1 cellular context compared by ENCODE assay signal in genomic region chr19:8342684-8343482, GRCh38.
A peak's percentile ranks its signal among the peaks of the same experiment; 100 is the strongest.
TF ChIP-seq lines count a peak whose summit lies in the region.

KANK3 (minus strand) TSS chr19:8343262; CDS start chr19:8337828, 5,434 bp downstream.

TF ChIP-seq in K562, 482 proteins besides CTCF, POLR2A, EP300 and RAD21 (continued from another document and continues in another):
- TF ChIP-seq ZNF764 (CRISPR knock-in tag; IDR thresholded peaks at IDR 0.05; ENCODE audit: low read depth) = no peak
- TF ChIP-seq, protein P1, sequence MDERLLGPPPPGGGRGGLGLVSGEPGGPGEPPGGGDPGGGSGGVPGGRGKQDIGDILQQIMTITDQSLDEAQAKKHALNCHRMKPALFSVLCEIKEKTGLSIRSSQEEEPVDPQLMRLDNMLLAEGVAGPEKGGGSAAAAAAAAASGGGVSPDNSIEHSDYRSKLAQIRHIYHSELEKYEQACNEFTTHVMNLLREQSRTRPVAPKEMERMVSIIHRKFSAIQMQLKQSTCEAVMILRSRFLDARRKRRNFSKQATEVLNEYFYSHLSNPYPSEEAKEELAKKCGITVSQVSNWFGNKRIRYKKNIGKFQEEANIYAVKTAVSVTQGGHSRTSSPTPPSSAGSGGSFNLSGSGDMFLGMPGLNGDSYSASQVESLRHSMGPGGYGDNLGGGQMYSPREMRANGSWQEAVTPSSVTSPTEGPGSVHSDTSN (CRISPR knock-in tag; IDR thresholded peaks at IDR 0.05; ENCODE audit: low read depth) = peak; percentile 91
- TF ChIP-seq, protein P1 (tag; conservative IDR thresholded peaks at IDR 0.05; ENCODE audit: low read depth) = peak; percentile 97
- no peak for TF ChIP-seq ILF3 (IDR thresholded peaks at IDR 0.05; ENCODE audit: borderline replicate concordance)
- TF ChIP-seq ARID2 (IDR thresholded peaks at IDR 0.05) = no peak
- peak; percentile 81 for TF ChIP-seq CHD2 (IDR thresholded peaks at IDR 0.05; ENCODE audit: low read depth, low read length)
- peak; percentile 86 to 99 for TF ChIP-seq TEAD1 (CRISPR knock-in tag; IDR thresholded peaks at IDR 0.05)
- TF ChIP-seq ZBTB26 (CRISPR knock-in tag; IDR thresholded peaks at IDR 0.05) = no peak
- TF ChIP-seq MTA3 (IDR thresholded peaks at IDR 0.05; ENCODE audit: borderline replicate concordance) = peak; percentile 44; the same call in 1 of the 2 replicates
- TF ChIP-seq, protein P2, sequence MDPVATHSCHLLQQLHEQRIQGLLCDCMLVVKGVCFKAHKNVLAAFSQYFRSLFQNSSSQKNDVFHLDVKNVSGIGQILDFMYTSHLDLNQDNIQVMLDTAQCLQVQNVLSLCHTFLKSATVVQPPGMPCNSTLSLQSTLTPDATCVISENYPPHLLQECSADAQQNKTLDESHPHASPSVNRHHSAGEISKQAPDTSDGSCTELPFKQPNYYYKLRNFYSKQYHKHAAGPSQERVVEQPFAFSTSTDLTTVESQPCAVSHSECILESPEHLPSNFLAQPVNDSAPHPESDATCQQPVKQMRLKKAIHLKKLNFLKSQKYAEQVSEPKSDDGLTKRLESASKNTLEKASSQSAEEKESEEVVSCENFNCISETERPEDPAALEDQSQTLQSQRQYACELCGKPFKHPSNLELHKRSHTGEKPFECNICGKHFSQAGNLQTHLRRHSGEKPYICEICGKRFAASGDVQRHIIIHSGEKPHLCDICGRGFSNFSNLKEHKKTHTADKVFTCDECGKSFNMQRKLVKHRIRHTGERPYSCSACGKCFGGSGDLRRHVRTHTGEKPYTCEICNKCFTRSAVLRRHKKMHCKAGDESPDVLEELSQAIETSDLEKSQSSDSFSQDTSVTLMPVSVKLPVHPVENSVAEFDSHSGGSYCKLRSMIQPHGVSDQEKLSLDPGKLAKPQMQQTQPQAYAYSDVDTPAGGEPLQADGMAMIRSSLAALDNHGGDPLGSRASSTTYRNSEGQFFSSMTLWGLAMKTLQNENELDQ (CRISPR knock-in tag; IDR thresholded peaks at IDR 0.05; ENCODE audit: borderline replicate concordance) = no peak
- TF ChIP-seq ATF1 (CRISPR knock-in tag; IDR thresholded peaks at IDR 0.05) = no peak
- TF ChIP-seq ATF1 (tag; IDR thresholded peaks at IDR 0.05) = peak; percentile 70
- peak; percentile 66 for TF ChIP-seq CXXC5 (CRISPR knock-in tag; IDR thresholded peaks at IDR 0.05)
- TF ChIP-seq FOS (IDR thresholded peaks at IDR 0.05; ENCODE audit: extremely low read depth, insufficient read length) = peak; percentile 96
- no peak for TF ChIP-seq KDM1A (IDR thresholded peaks at IDR 0.05)
- TF ChIP-seq ASH1L (IDR thresholded peaks at IDR 0.05; ENCODE audit: borderline replicate concordance, low read depth, partially characterized antibody) = peak; percentile 87
- TF ChIP-seq, protein P3, sequence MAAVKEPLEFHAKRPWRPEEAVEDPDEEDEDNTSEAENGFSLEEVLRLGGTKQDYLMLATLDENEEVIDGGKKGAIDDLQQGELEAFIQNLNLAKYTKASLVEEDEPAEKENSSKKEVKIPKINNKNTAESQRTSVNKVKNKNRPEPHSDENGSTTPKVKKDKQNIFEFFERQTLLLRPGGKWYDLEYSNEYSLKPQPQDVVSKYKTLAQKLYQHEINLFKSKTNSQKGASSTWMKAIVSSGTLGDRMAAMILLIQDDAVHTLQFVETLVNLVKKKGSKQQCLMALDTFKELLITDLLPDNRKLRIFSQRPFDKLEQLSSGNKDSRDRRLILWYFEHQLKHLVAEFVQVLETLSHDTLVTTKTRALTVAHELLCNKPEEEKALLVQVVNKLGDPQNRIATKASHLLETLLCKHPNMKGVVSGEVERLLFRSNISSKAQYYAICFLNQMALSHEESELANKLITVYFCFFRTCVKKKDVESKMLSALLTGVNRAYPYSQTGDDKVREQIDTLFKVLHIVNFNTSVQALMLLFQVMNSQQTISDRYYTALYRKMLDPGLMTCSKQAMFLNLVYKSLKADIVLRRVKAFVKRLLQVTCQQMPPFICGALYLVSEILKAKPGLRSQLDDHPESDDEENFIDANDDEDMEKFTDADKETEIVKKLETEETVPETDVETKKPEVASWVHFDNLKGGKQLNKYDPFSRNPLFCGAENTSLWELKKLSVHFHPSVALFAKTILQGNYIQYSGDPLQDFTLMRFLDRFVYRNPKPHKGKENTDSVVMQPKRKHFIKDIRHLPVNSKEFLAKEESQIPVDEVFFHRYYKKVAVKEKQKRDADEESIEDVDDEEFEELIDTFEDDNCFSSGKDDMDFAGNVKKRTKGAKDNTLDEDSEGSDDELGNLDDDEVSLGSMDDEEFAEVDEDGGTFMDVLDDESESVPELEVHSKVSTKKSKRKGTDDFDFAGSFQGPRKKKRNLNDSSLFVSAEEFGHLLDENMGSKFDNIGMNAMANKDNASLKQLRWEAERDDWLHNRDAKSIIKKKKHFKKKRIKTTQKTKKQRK (IDR thresholded peaks at IDR 0.05; ENCODE audit: borderline replicate concordance, low read depth, low read length) = peak; percentile 52; the same call in 1 of the 2 replicates
- TF ChIP-seq ZFPM2 (CRISPR knock-in tag; IDR thresholded peaks at IDR 0.05) = no peak
- no peak for TF ChIP-seq CREB1 (IDR thresholded peaks at IDR 0.05)
- peak; percentile 58; the same call in 1 of the 2 replicates for TF ChIP-seq CREB1 (CRISPR knock-in tag; IDR thresholded peaks at IDR 0.05)
- TF ChIP-seq, protein P4, sequence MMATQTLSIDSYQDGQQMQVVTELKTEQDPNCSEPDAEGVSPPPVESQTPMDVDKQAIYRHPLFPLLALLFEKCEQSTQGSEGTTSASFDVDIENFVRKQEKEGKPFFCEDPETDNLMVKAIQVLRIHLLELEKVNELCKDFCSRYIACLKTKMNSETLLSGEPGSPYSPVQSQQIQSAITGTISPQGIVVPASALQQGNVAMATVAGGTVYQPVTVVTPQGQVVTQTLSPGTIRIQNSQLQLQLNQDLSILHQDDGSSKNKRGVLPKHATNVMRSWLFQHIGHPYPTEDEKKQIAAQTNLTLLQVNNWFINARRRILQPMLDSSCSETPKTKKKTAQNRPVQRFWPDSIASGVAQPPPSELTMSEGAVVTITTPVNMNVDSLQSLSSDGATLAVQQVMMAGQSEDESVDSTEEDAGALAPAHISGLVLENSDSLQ (IDR thresholded peaks at IDR 0.05) = peak; percentile 100
- TF ChIP-seq RBM25 (IDR thresholded peaks at IDR 0.05; ENCODE audit: low read depth, low read length, severe bottlenecking) = peak; percentile 99
- TF ChIP-seq U2AF1 (optimal IDR thresholded peaks at IDR 0.05; ENCODE audit: low read depth, low read length) = no peak
- TF ChIP-seq, protein P5, sequence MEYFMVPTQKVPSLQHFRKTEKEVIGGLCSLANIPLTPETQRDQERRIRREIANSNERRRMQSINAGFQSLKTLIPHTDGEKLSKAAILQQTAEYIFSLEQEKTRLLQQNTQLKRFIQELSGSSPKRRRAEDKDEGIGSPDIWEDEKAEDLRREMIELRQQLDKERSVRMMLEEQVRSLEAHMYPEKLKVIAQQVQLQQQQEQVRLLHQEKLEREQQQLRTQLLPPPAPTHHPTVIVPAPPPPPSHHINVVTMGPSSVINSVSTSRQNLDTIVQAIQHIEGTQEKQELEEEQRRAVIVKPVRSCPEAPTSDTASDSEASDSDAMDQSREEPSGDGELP (CRISPR knock-in tag; IDR thresholded peaks at IDR 0.05; ENCODE audit: borderline replicate concordance) = peak; percentile 65; the same call in 1 of the 2 replicates
- TF ChIP-seq, protein P6, sequence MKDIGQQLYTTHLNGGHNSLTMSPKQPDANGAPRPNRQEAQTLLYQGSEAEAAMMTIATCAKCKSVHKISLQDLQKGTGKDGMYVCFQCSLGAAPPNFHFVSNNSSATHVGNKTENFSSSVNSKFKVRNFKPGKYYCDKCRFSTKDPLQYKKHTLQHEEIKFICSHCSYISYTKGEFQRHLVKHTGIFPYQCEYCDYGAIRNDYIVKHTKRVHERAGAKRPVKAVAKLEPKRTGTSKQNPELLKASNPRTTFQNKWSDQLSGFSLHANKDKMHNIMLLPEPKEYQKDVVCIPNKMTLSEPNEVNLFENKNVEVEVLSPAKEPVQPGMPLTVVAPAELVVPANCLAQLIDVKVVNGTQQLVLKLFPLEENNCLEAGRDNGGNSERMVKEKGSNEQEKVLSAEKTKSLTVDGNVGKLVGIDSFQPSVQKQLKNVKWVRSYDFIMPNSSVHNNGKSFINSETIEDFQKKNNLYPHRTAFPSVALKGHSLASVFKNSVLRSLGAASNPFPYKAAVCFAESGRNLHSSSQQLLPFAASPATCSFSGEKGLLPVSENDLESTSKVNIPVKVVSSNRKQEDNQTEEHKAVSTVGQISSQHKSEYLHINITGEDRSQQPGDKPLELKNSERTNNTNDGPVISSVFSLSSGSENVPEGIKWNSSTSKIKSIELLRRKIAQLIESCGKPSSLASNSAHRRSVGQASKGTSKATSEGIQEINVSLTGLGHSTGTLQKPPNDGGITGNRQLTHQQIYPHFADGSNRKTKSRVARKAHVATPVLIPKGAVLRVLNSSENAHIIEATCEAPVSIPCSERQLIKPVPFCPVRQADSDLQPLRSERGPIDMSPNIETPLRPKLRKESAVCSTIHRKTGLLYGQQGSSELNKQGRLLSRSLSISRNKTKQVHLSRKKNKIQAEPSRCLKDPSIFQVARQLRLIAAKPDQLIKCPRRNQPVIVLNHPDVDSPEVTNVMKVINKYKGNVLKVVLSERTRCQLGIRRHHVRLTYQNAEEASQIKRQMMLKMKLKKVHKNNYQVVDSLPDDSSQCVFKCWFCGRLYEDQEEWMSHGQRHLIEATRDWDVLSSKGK (CRISPR knock-in tag; IDR thresholded peaks at IDR 0.05) = no peak
- TF ChIP-seq CHD4 (IDR thresholded peaks at IDR 0.05; ENCODE audit: insufficient read depth, insufficient replicate concordance, low read depth, low read length, poor library complexity, severe bottlenecking) = no peak
- TF ChIP-seq ELF1 (tag; IDR thresholded peaks at IDR 0.05) = no peak
- TF ChIP-seq MAZ (CRISPR knock-in tag; conservative IDR thresholded peaks at IDR 0.05 in 1 of 2, IDR thresholded peaks at IDR 0.05 in 1 of 2) = peak in 1 of 2 experiments; percentile 58; a peak in 2 of 4 replicates
- peak; percentile 97 for TF ChIP-seq MBD2 (IDR thresholded peaks at IDR 0.05; ENCODE audit: borderline replicate concordance, low read depth)
- TF ChIP-seq TRIM24 (IDR thresholded peaks at IDR 0.05) = 0 out of 4 replicates have a peak, but pooled peaks of 1 of the 2 experiments have one; percentile 49
- TF ChIP-seq NFIC (IDR thresholded peaks at IDR 0.05) = peak; percentile 80
- TF ChIP-seq ZNF41 (CRISPR knock-in tag; conservative IDR thresholded peaks at IDR 0.05) = no peak
- TF ChIP-seq BRCA1 (IDR thresholded peaks at IDR 0.05) = no peak
- TF ChIP-seq BRCA1 (CRISPR knock-in tag; IDR thresholded peaks at IDR 0.05) = no peak
- TF ChIP-seq EGR1 (conservative IDR thresholded peaks at IDR 0.05) = peak; percentile 72
- no peak for TF ChIP-seq PCBP1 (IDR thresholded peaks at IDR 0.05; ENCODE audit: low read depth, low read length, poor library complexity, severe bottlenecking)
- no peak for TF ChIP-seq TRIM28 (IDR thresholded peaks at IDR 0.05)
- TF ChIP-seq MYC (IDR thresholded peaks at IDR 0.05; ENCODE audit: low read depth, low read length) = no peak
- TF ChIP-seq MYC (CRISPR knock-in tag; IDR thresholded peaks at IDR 0.05; ENCODE audit: borderline replicate concordance, low read depth) = 0 out of 2 replicates have a peak, but pooled peaks have one; percentile 27
- no peak for TF ChIP-seq ZNF778 (CRISPR knock-in tag; IDR thresholded peaks at IDR 0.05)
- TF ChIP-seq JUN (IDR thresholded peaks at IDR 0.05; ENCODE audit: borderline replicate concordance, low read depth, low read length) = no peak; the same call in 1 of the 2 replicates
- TF ChIP-seq JUN (CRISPR knock-in tag; IDR thresholded peaks at IDR 0.05; ENCODE audit: borderline replicate concordance) = no peak
- TF ChIP-seq NEUROD1 (IDR thresholded peaks at IDR 0.05; ENCODE audit: borderline replicate concordance, low read depth, low read length, partially characterized antibody) = peak; percentile 83
- TF ChIP-seq KDM4B (IDR thresholded peaks at IDR 0.05; ENCODE audit: borderline replicate concordance in 2 of 2, low read depth in 1 of 2) = no peak
- TF ChIP-seq SNAPC5 (CRISPR knock-in tag; IDR thresholded peaks at IDR 0.05) = no peak
- no peak for TF ChIP-seq GMEB1 (CRISPR knock-in tag; IDR thresholded peaks at IDR 0.05)
- TF ChIP-seq CAMTA2 (CRISPR knock-in tag; conservative IDR thresholded peaks at IDR 0.05) = no peak
- TF ChIP-seq ZNF76 (CRISPR knock-in tag; IDR thresholded peaks at IDR 0.05; ENCODE audit: borderline replicate concordance) = no peak
- no peak for TF ChIP-seq CBX3 (IDR thresholded peaks at IDR 0.05; ENCODE audit: borderline replicate concordance in 1 of 2, low read length in 2 of 2)
